ENCODE assay signal across 9 cellular contexts in genomic region chr11:111935331-111936044, GRCh38. TPM values are rescaled to one million over a fixed set of nuclear protein-coding genes. Genes with fewer than 3 reads are reported as not detected.
DNase-seq lines count a peak whose midpoint lies in the region; ATAC-seq and TF ChIP-seq lines count a peak whose summit lies in the region.
"Had no signal": no experiment of that assay in that cellular context is flagged by ENCODE, and none has a peak within 500 bp of the region (broad histone marks: within the 10 kb centered on the region; RNA-seq: fewer than 3 reads in every experiment).

No MANE protein-coding gene starts in this region.

- H3K79me1 ChIP-seq in trophoblast cell (ENCODE audit: low read length): peaks cover 2% of the 10 kb centered on the region

- H2AFZ ChIP-seq in trophoblast cell (ENCODE audit: insufficient read depth, low read length, poor library complexity): no peak overlapping the region

- no peak overlapping the region for H3K4ac ChIP-seq in trophoblast cell (ENCODE audit: low read depth, low read length)

- H3K4me3 ChIP-seq in NB4 (ENCODE audit: low read depth, low read length) (peak overlapping the region; percentile 62), esophagus squamous epithelium (no peak overlapping the region), trophoblast cell (ENCODE audit: low read depth, low read length) (no peak overlapping the region)

- no peak overlapping the region for H3K9ac ChIP-seq in trophoblast cell (ENCODE audit: low read length)

- no peak for TF ChIP-seq CTCF in NB4 (IDR thresholded peaks at IDR 0.05; ENCODE audit: low read depth, low read length)
- TF ChIP-seq CTCF in esophagus squamous epithelium (IDR thresholded peaks at IDR 0.05): no peak

- peak overlapping the region; percentile 67 for H4K91ac ChIP-seq in trophoblast cell (ENCODE audit: low read depth, low read length)

- H2AK5ac ChIP-seq in trophoblast cell (ENCODE audit: low read length): no peak overlapping the region

- peak overlapping the region; percentile 56 for H2BK12ac ChIP-seq in trophoblast cell (ENCODE audit: low read length)

- no peak overlapping the region for H3K4me2 ChIP-seq in trophoblast cell (ENCODE audit: low read length)

- no peak for TF ChIP-seq POLR2A in NB4 (IDR thresholded peaks at IDR 0.05; ENCODE audit: extremely low read depth, insufficient read length)
- no peak for TF ChIP-seq POLR2A in esophagus squamous epithelium (IDR thresholded peaks at IDR 0.05)

- H3K18ac ChIP-seq in trophoblast cell (ENCODE audit: low read length): no peak overlapping the region

- H3K23ac ChIP-seq in trophoblast cell (ENCODE audit: low read length): no peak overlapping the region

- 47 to 61% methylated on average over 4 of the region's 4 CpGs for WGBS in esophagus squamous epithelium, 2 donors
- WGBS in trophoblast cell (ENCODE audit: extremely low coverage, insufficient coverage, insufficient read length): no CpG with 5 or more reads among the region's 4 CpGs

- ATAC-seq in HG02759 (IDR thresholded peaks at IDR 0.05; ENCODE audit: unreplicated experiment) (no peak), GM19328 (IDR thresholded peaks at IDR 0.05; ENCODE audit: unreplicated experiment) (no peak), GM21786 (IDR thresholded peaks at IDR 0.05; ENCODE audit: unreplicated experiment) (no peak)

- no peak overlapping the region for H2BK120ac ChIP-seq in trophoblast cell (ENCODE audit: insufficient read depth, low read length, poor library complexity)

- H3K36me3 ChIP-seq in esophagus squamous epithelium (no peaks in the 10 kb centered on the region), trophoblast cell (ENCODE audit: control insufficient read depth in 1 of 2, insufficient read depth in 2 of 2, low read length in 2 of 2) (no peaks in the 10 kb centered on the region)

- peaks cover 0 to 60% (median 33%) of the 10 kb centered on the region in 3 donors for H3K4me1 ChIP-seq in esophagus squamous epithelium
- H3K4me1 ChIP-seq in trophoblast cell (ENCODE audit: control insufficient read depth in 1 of 2, insufficient read depth in 2 of 2, low read length in 2 of 2): peaks cover 8 to 11% of the 10 kb centered on the region in 2 experiments

- no peaks in the 10 kb centered on the region for H3K27me3 ChIP-seq in esophagus squamous epithelium
- H3K27me3 ChIP-seq in trophoblast cell (ENCODE audit: insufficient read depth, low read length): no peaks in the 10 kb centered on the region

- no peak overlapping the region for H4K12ac ChIP-seq in trophoblast cell (ENCODE audit: low read depth, low read length)

- H3K9me3 ChIP-seq in esophagus squamous epithelium (no peaks in the 10 kb centered on the region), trophoblast cell (ENCODE audit: insufficient read depth, low read depth, low read length) (peaks cover 2% of the 10 kb centered on the region)

- H3K27ac ChIP-seq in esophagus squamous epithelium: peak overlapping the region in 3 of 4 donors; percentile 71 to 82 (median 78)
- H3K27ac ChIP-seq in trophoblast cell (ENCODE audit: low read depth, low read length): no peak overlapping the region
- H3K27ac ChIP-seq: epithelial cell of prostate had no signal

- H2BK5ac ChIP-seq in trophoblast cell (ENCODE audit: low read depth, low read length, poor library complexity): peak overlapping the region; percentile 51

- intact Hi-C loops in esophagus squamous epithelium (cut with DNase I): loop anchor here (10.0 kb wide), 1 partner anchor 149 kb away; the partner anchor contains the start of genes SDHD and TIMM8B

- peak overlapping the region; percentile 34 for H3K14ac ChIP-seq in trophoblast cell (ENCODE audit: low read length)

- H3K79me2 ChIP-seq in trophoblast cell (ENCODE audit: control insufficient read depth, insufficient read depth, low read length, poor library complexity): peaks cover 2% of the 10 kb centered on the region

- peak; percentile 65 for DNase-seq in CD1c-positive myeloid dendritic cell (ENCODE audit: extremely low spot score)
- DNase-seq in NB4 (ENCODE audit: low read depth): peak; percentile 70
- DNase-seq in esophagus squamous epithelium (lab: John Stamatoyannopoulos, UW): no peak
- peak in 1 of 2 donors; percentile 42 for DNase-seq in trophoblast cell
- no peak for DNase-seq in glomerular visceral epithelial cell (ENCODE audit: extremely low spot score)

- H4K8ac ChIP-seq in trophoblast cell (ENCODE audit: low read depth, low read length): no peak overlapping the region

RNA-seq across cellular contexts. Expression of gene DIXDC1, which starts 1.7 kb away (rescaled TPM):
- total RNA-seq in esophagus squamous epithelium: 10 to 100 TPM in 2 of 4 donors, 1 to 10 TPM in 2; 2.8 to 26.1 (median 9.2) TPM
- polyA plus RNA-seq in trophoblast cell (2013): 3.0 and 3.1 TPM in 2 replicates

RNA-seq across cellular contexts. Expression of gene C11orf52, which starts 16.8 kb away (rescaled TPM):
- 10 to 100 TPM in 1 of 4 donors, 1 to 10 TPM in 3; 2.4 to 10.2 (median 3.7) TPM for total RNA-seq in esophagus squamous epithelium
- 7.1 and 7.4 TPM in 2 replicates for polyA plus RNA-seq in trophoblast cell (2013)

RNA-seq across cellular contexts. Expression of gene HSPB2, which starts 23.0 kb away (rescaled TPM):
- total RNA-seq in esophagus squamous epithelium: under 1 TPM in 1 of 4 donors, not detected in 3; 0.19 TPM
- 0.05 TPM in 1 of 2 replicates, not detected in the other for polyA plus RNA-seq in trophoblast cell (2013)

RNA-seq across cellular contexts. Expression of gene CRYAB, which starts 23.9 kb away (rescaled TPM):
- 10 to 100 TPM; 22.9 to 85.0 (median 45.2) TPM for total RNA-seq in esophagus squamous epithelium
- 13.0 and 16.7 TPM in 2 replicates for polyA plus RNA-seq in trophoblast cell (2013)

RNA-seq across cellular contexts. Expression of gene CFAP68, which starts 56.1 kb away (rescaled TPM):
- 10 to 100 TPM; 12.7 to 28.8 (median 17.7) TPM for total RNA-seq in esophagus squamous epithelium
- polyA plus RNA-seq in trophoblast cell (2013): 18.3 and 18.7 TPM in 2 replicates

Comparison
In these comparisons a context has a peak if more than half of its experiments do, and no peak if none do; other contexts are left out.
1. DNase-seq: peak in CD1c-positive myeloid dendritic cell (single experiment) and NB4 (single experiment); none in esophagus squamous epithelium (single experiment) and glomerular visceral epithelial cell (single experiment).